Comparison of ENCODE assay signal across 1 cellular context in genomic region chr5:115169392-115170127, GRCh38.
TF ChIP-seq lines count a peak whose summit lies in the region.

A gene with protein sequence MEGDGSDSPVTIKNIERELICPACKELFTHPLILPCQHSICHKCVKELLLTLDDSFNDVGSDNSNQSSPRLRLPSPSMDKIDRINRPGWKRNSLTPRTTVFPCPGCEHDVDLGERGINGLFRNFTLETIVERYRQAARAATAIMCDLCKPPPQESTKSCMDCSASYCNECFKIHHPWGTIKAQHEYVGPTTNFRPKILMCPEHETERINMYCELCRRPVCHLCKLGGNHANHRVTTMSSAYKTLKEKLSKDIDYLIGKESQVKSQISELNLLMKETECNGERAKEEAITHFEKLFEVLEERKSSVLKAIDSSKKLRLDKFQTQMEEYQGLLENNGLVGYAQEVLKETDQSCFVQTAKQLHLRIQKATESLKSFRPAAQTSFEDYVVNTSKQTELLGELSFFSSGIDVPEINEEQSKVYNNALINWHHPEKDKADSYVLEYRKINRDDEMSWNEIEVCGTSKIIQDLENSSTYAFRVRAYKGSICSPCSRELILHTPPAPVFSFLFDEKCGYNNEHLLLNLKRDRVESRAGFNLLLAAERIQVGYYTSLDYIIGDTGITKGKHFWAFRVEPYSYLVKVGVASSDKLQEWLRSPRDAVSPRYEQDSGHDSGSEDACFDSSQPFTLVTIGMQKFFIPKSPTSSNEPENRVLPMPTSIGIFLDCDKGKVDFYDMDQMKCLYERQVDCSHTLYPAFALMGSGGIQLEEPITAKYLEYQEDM (minus strand): TSS chr5:115169908. CDS start chr5:115169634, 274 bp downstream.

TF ChIP-seq in K562, 482 proteins besides CTCF, POLR2A, EP300 and RAD21 (continued from another document and continues in another):
- TF ChIP-seq MGA (IDR thresholded peaks at IDR 0.05), result peak; percentile 87
- TF ChIP-seq GATAD2B (IDR thresholded peaks at IDR 0.05; ENCODE audit: borderline replicate concordance), result no peak
- no peak for TF ChIP-seq SMARCE1 (IDR thresholded peaks at IDR 0.05)
- no peak for TF ChIP-seq ZNF174 (CRISPR knock-in tag; IDR thresholded peaks at IDR 0.05)
- no peak for TF ChIP-seq ATF3 (IDR thresholded peaks at IDR 0.05)
- no peak for TF ChIP-seq ATF3 (CRISPR knock-in tag; conservative IDR thresholded peaks at IDR 0.05)
- TF ChIP-seq, protein P1, sequence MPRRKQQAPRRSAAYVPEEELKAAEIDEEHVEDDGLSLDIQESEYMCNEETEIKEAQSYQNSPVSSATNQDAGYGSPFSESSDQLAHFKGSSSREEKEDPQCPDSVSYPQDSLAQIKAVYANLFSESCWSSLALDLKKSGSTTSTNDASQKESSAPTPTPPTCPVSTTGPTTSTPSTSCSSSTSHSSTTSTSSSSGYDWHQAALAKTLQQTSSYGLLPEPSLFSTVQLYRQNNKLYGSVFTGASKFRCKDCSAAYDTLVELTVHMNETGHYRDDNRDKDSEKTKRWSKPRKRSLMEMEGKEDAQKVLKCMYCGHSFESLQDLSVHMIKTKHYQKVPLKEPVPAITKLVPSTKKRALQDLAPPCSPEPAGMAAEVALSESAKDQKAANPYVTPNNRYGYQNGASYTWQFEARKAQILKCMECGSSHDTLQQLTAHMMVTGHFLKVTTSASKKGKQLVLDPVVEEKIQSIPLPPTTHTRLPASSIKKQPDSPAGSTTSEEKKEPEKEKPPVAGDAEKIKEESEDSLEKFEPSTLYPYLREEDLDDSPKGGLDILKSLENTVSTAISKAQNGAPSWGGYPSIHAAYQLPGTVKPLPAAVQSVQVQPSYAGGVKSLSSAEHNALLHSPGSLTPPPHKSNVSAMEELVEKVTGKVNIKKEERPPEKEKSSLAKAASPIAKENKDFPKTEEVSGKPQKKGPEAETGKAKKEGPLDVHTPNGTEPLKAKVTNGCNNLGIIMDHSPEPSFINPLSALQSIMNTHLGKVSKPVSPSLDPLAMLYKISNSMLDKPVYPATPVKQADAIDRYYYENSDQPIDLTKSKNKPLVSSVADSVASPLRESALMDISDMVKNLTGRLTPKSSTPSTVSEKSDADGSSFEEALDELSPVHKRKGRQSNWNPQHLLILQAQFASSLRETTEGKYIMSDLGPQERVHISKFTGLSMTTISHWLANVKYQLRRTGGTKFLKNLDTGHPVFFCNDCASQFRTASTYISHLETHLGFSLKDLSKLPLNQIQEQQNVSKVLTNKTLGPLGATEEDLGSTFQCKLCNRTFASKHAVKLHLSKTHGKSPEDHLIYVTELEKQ (CRISPR knock-in tag; IDR thresholded peaks at IDR 0.05), result no peak
- no peak for TF ChIP-seq CBX8 (IDR thresholded peaks at IDR 0.05; ENCODE audit: borderline replicate concordance, extremely low read depth, low read depth, low read length, poor library complexity, severe bottlenecking)
- TF ChIP-seq E2F1 (CRISPR knock-in tag; IDR thresholded peaks at IDR 0.05), result peak; percentile 40; the same call in 1 of the 2 replicates
- TF ChIP-seq GATA2 (CRISPR knock-in tag; IDR thresholded peaks at IDR 0.05), result no peak
- TF ChIP-seq ELF2 (CRISPR knock-in tag; IDR thresholded peaks at IDR 0.05), result no peak
- TF ChIP-seq NCOA4 (IDR thresholded peaks at IDR 0.05; ENCODE audit: partially characterized antibody), result no peak
- TF ChIP-seq YY1 (IDR thresholded peaks at IDR 0.05; ENCODE audit: borderline replicate concordance in 1 of 3, control insufficient read depth in 1 of 3, extremely low read depth in 1 of 3, insufficient read depth in 3 of 3, insufficient read length in 1 of 3, insufficient replicate concordance in 2 of 3, low read depth in 1 of 3, low read length in 2 of 3), result peak in 1 of 3 experiments; percentile 31
- no peak for TF ChIP-seq CC2D1A (IDR thresholded peaks at IDR 0.05)
- no peak for TF ChIP-seq ZBTB9 (CRISPR knock-in tag; IDR thresholded peaks at IDR 0.05)
- TF ChIP-seq HBP1 (CRISPR knock-in tag; IDR thresholded peaks at IDR 0.05), result no peak
- no peak for TF ChIP-seq ZNF184 (CRISPR knock-in tag; IDR thresholded peaks at IDR 0.05)
- TF ChIP-seq MECOM (CRISPR knock-in tag; IDR thresholded peaks at IDR 0.05), result no peak
- 0 out of 2 replicates have a peak, but pooled peaks have one; percentile 47 for TF ChIP-seq ZBTB33 (CRISPR knock-in tag; IDR thresholded peaks at IDR 0.05)
- TF ChIP-seq ZNF76 (CRISPR knock-in tag; IDR thresholded peaks at IDR 0.05; ENCODE audit: borderline replicate concordance), result no peak
- TF ChIP-seq, protein P2, sequence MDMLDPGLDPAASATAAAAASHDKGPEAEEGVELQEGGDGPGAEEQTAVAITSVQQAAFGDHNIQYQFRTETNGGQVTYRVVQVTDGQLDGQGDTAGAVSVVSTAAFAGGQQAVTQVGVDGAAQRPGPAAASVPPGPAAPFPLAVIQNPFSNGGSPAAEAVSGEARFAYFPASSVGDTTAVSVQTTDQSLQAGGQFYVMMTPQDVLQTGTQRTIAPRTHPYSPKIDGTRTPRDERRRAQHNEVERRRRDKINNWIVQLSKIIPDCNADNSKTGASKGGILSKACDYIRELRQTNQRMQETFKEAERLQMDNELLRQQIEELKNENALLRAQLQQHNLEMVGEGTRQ (CRISPR knock-in tag; IDR thresholded peaks at IDR 0.05), result no peak
- peak; percentile 57 for TF ChIP-seq KDM5B (IDR thresholded peaks at IDR 0.05; ENCODE audit: insufficient replicate concordance, low read depth, low read length)
- no peak for TF ChIP-seq PTTG1 (tag; IDR thresholded peaks at IDR 0.05; ENCODE audit: low read depth)
- no peak for TF ChIP-seq ZNF224 (CRISPR knock-in tag; IDR thresholded peaks at IDR 0.05)
- TF ChIP-seq, protein P3, sequence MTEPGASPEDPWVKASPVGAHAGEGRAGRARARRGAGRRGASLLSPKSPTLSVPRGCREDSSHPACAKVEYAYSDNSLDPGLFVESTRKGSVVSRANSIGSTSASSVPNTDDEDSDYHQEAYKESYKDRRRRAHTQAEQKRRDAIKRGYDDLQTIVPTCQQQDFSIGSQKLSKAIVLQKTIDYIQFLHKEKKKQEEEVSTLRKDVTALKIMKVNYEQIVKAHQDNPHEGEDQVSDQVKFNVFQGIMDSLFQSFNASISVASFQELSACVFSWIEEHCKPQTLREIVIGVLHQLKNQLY (CRISPR knock-in tag; conservative IDR thresholded peaks at IDR 0.05), result no peak
- no peak for TF ChIP-seq OTX1 (CRISPR knock-in tag; IDR thresholded peaks at IDR 0.05)
